Comparison of ENCODE assay signal across 2 cellular contexts in genomic region chr1:164607351-164607750, GRCh38.
TF ChIP-seq lines count a peak whose summit lies in the region.

No MANE protein-coding gene starts in this region.

TF ChIP-seq in SK-N-SH, 30 proteins besides CTCF, POLR2A, EP300 and RAD21 (continued from another document):
- TF ChIP-seq REST (IDR thresholded peaks at IDR 0.05; ENCODE audit: low read depth, low read length): peak; percentile 78

TF ChIP-seq in SK-N-SH treated with all-trans-retinoic acid at 6 μM for 48 hours, 23 proteins besides CTCF, POLR2A, EP300 and RAD21 (continued from another document):
- TF ChIP-seq POU6F1 (CRISPR knock-in tag; IDR thresholded peaks at IDR 0.05; ENCODE audit: borderline replicate concordance, low read depth): no peak
- TF ChIP-seq ESRRG (CRISPR knock-in tag; IDR thresholded peaks at IDR 0.05): no peak
- TF ChIP-seq TCF4 (CRISPR knock-in tag; IDR thresholded peaks at IDR 0.05; ENCODE audit: borderline replicate concordance): no peak
- no peak for TF ChIP-seq OSR1 (CRISPR knock-in tag; IDR thresholded peaks at IDR 0.05)
- no peak for TF ChIP-seq ZC3H10 (CRISPR knock-in tag; IDR thresholded peaks at IDR 0.05)
- no peak for TF ChIP-seq BACH2 (CRISPR knock-in tag; IDR thresholded peaks at IDR 0.05; ENCODE audit: borderline replicate concordance)
- TF ChIP-seq ISL1 (CRISPR knock-in tag; IDR thresholded peaks at IDR 0.05): no peak
- TF ChIP-seq CSRNP3 (CRISPR knock-in tag; IDR thresholded peaks at IDR 0.05): no peak
- no peak for TF ChIP-seq CREB5 (CRISPR knock-in tag; IDR thresholded peaks at IDR 0.05; ENCODE audit: low read depth)
- no peak for TF ChIP-seq ZNF70 (CRISPR knock-in tag; IDR thresholded peaks at IDR 0.05)
- TF ChIP-seq TSHZ2 (CRISPR knock-in tag; IDR thresholded peaks at IDR 0.05): no peak
- no peak for TF ChIP-seq ZNF565 (CRISPR knock-in tag; conservative IDR thresholded peaks at IDR 0.05; ENCODE audit: low read depth)
- TF ChIP-seq GLIS3 (CRISPR knock-in tag; IDR thresholded peaks at IDR 0.05): no peak
- no peak for TF ChIP-seq ZFP3 (CRISPR knock-in tag; IDR thresholded peaks at IDR 0.05)
